21 cellular contexts compared by ENCODE assay signal in the genomic region with DNA sequence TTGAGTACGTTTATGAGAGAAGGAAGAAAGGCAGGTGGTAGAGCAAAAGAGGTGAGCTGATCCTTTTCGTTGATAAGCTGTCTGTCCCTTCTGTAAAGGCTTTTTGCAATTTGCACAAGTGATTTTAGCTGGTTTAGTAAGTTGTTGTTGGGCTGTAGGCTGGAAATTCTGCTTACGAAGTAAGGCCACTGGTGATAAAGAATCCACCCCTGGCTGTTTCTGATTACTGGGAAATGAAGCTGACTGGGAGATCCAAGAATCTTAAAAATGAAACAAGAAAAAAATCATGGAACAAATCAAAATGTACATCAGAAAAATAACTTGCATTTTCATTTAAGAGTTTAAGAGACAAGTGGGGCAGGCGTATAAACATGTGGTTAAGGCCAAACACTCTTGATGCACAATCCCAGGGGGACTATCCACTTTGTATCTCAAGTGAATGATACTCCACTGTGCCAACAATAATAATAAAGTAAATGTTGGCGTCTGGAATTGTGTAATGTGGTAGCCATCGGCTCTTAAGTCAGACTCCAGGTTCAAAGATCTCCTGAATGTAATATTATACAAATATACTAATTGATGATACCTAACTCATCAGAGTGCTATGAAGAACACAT. TPM values are rescaled to one million over a fixed set of nuclear protein-coding genes. Genes with fewer than 3 reads are reported as not detected.
DNase-seq lines count a peak whose midpoint lies in the region; ATAC-seq and TF ChIP-seq lines count a peak whose summit lies in the region.
"Had no signal": no experiment of that assay in that cellular context is flagged by ENCODE, and none has a peak within 500 bp of the region (broad histone marks: within the 10 kb centered on the region; RNA-seq: fewer than 3 reads in every experiment).

No MANE protein-coding gene starts in this region.

- no peak overlapping the region for H4K5ac ChIP-seq in H9 (ENCODE audit: insufficient read length, low read depth, low read length)

- TF ChIP-seq CTCF in right atrium auricular region (IDR thresholded peaks at IDR 0.05) (no peak), brain microvascular endothelial cell (IDR thresholded peaks at IDR 0.05; ENCODE audit: low read depth, low read length, missing control alignments) (no peak), H9 (conservative IDR thresholded peaks at IDR 0.05) (no peak)

- H3K56ac ChIP-seq in H9 (ENCODE audit: insufficient read length, low read depth, low read length): no peak overlapping the region

- H3K27ac ChIP-seq in right atrium auricular region (no peak overlapping the region), brain microvascular endothelial cell (no peak overlapping the region), right cardiac atrium (ENCODE audit: low read length) (no peak overlapping the region), H9 (ENCODE audit: insufficient read length, low read depth, low read length) (no peak overlapping the region)
- H3K27ac ChIP-seq: heart left ventricle, upper lobe of left lung had no signal

- H3K14ac ChIP-seq in H9 (ENCODE audit: insufficient read depth, low read length): no peak overlapping the region

- no peak overlapping the region for H3K18ac ChIP-seq in H9 (ENCODE audit: insufficient read length, low read depth, low read length)

- H3K27me3 ChIP-seq in right atrium auricular region: no peaks in the 10 kb centered on the region
- no peaks in the 10 kb centered on the region for H3K27me3 ChIP-seq in brain microvascular endothelial cell (replicated peaks)
- no peaks in the 10 kb centered on the region for H3K27me3 ChIP-seq in right cardiac atrium (ENCODE audit: control insufficient read depth, insufficient read depth)
- no peaks in the 10 kb centered on the region for H3K27me3 ChIP-seq in H9 (ENCODE audit: insufficient read depth, low read length)
- H3K27me3 ChIP-seq: heart left ventricle, upper lobe of left lung had no signal

- no peaks in the 10 kb centered on the region for H4K20me1 ChIP-seq in H9 (ENCODE audit: control insufficient read depth, insufficient read depth, insufficient read length)

- no peaks in the 10 kb centered on the region for H3K79me2 ChIP-seq in H9 (ENCODE audit: insufficient read depth, low read length)

- H2BK12ac ChIP-seq in H9 (ENCODE audit: insufficient read length, low read depth, low read length): no peak overlapping the region

- ATAC-seq in Right ventricle myocardium superior (ENCODE audit: poor library complexity) (peak; percentile 62), right cardiac atrium (peak; percentile 64 to 79), T-cell (replicated peaks in 1 of 4) (no peak)
- no peak for ATAC-seq in stimulated activated effector memory CD8-positive, alpha-beta T cell treated with anti-CD3 and anti-CD28 coated beads, Interleukin-12 subunit alpha, Interleukin-12 subunit beta, amount 100 ng/mL, for 72 hours
- ATAC-seq: stimulated activated memory B cell treated with anti-CD40 and anti-IgM and Interleukin-4, amounts not matched to agents 10 μg/mL and 1 μg/mL and 100 μg/mL, for 72 hours had no signal

- CTCF ChIA-PET in T-cell (lab: Charles Lee): no interaction called here

- in situ Hi-C loops in brain microvascular endothelial cell (cut with HindIII; ENCODE audit: low pct_ligation_motif_present, low sequenced_read_pairs): no loop called here

- no peak overlapping the region for H3K4ac ChIP-seq in H9 (ENCODE audit: low read depth, low read length)

- no peaks in the 10 kb centered on the region for H3K23me2 ChIP-seq in H9 (ENCODE audit: insufficient read length, low read depth, low read length, poor library complexity, severe bottlenecking)

- H3K4me2 ChIP-seq in H9 (ENCODE audit: insufficient read depth, insufficient read length, low read length): no peak overlapping the region

- 52% methylated on average over 6 of the region's 6 CpGs for WGBS in right cardiac atrium
- no CpG with 5 or more reads among the region's 6 CpGs for WGBS in H9 (ENCODE audit: extremely low coverage, insufficient read length, low lambda C conversion rate)

- H3K23ac ChIP-seq in H9 (ENCODE audit: insufficient read length, low read depth, low read length): no peak overlapping the region

- H3K79me1 ChIP-seq in H9 (ENCODE audit: insufficient read depth, low read depth, low read length, poor library complexity, severe bottlenecking): peaks cover 3% of the 10 kb centered on the region

- H2BK20ac ChIP-seq in H9 (ENCODE audit: low read depth, low read length, poor library complexity, severe bottlenecking): no peak overlapping the region

- no peaks in the 10 kb centered on the region for H3K9me3 Mint-ChIP-seq in stimulated activated effector memory CD8-positive, alpha-beta T cell treated with anti-CD3 and anti-CD28 coated beads, Interleukin-12 subunit alpha, Interleukin-12 subunit beta, amount 100 ng/mL, for 72 hours
- H3K9me3 Mint-ChIP-seq in H9: no peaks in the 10 kb centered on the region
- H3K9me3 Mint-ChIP-seq in T-cell: no peaks in the 10 kb centered on the region
- H3K9me3 Mint-ChIP-seq: activated naive CD8-positive, alpha-beta T cell treated with anti-CD3 and anti-CD28 coated beads, Interleukin-2, amount 10 ng/mL, durations not matched to agents 7 days and 5 days; HFFc6; stimulated activated memory B cell treated with anti-CD40 and anti-IgM and Interleukin-4, amounts not matched to agents 10 μg/mL and 1 μg/mL and 100 μg/mL, for 72 hours had no signal

- intact Hi-C loops in Right ventricle myocardium superior (cut with DNase I): no loop called here
- intact Hi-C loops in right cardiac atrium (cut with DNase I): no loop called here

- H2BK120ac ChIP-seq in H9 (ENCODE audit: low read depth, low read length, poor library complexity, severe bottlenecking): no peak overlapping the region

- no peak overlapping the region for H2BK15ac ChIP-seq in H9 (ENCODE audit: low read depth, low read length)

- DNase-seq in Right ventricle myocardium superior (no peak), right atrium auricular region (ENCODE audit: low spot score) (no peak), brain microvascular endothelial cell (peak; percentile 59), right cardiac atrium (no peak), HT-29 (ENCODE audit: low spot score) (no peak), H9 (no peak), T-cell (no peak)
- DNase-seq in stimulated activated effector memory CD8-positive, alpha-beta T cell treated with anti-CD3 and anti-CD28 coated beads, Interleukin-12 subunit alpha, Interleukin-12 subunit beta, amount 100 ng/mL, for 72 hours (ENCODE audit: low spot score in 2 of 2): no peak
- DNase-seq: activated CD4-positive, alpha-beta T cell treated with anti-CD3 and anti-CD28 coated beads, Interleukin-2, amount 50 U/mL, for 1 hour; activated naive CD8-positive, alpha-beta T cell treated with anti-CD3 and anti-CD28 coated beads, Interleukin-2, amount 10 ng/mL, durations not matched to agents 7 days and 5 days; activated T-cell treated with anti-CD3 and anti-CD28 coated beads, Interleukin-2, amount 50 U/mL, for 1 hour; heart left ventricle; HFFc6; islet precursor cell; KBM-7; NCI-H1417 treated with DMSO at 0.1 percent for 48 hours; nucleus accumbens; SIG-M5; upper lobe of left lung had no signal

- peaks cover 94% of the 10 kb centered on the region for H3K36me3 Mint-ChIP-seq in stimulated activated effector memory CD8-positive, alpha-beta T cell treated with anti-CD3 and anti-CD28 coated beads, Interleukin-12 subunit alpha, Interleukin-12 subunit beta, amount 100 ng/mL, for 72 hours
- H3K36me3 Mint-ChIP-seq in H9 (ENCODE audit: insufficient read depth in 1 of 3, low read depth in 3 of 3) (peaks cover 7 to 49% (median 47%) of the 10 kb centered on the region in 3 experiments), T-cell (peaks cover 39% of the 10 kb centered on the region)

- H3K36me3 ChIP-seq in right atrium auricular region: peaks cover 35% of the 10 kb centered on the region
- peaks cover 20% of the 10 kb centered on the region for H3K36me3 ChIP-seq in brain microvascular endothelial cell (replicated peaks)

- H3K4me1 Mint-ChIP-seq in stimulated activated effector memory CD8-positive, alpha-beta T cell treated with anti-CD3 and anti-CD28 coated beads, Interleukin-12 subunit alpha, Interleukin-12 subunit beta, amount 100 ng/mL, for 72 hours: peaks cover 6% of the 10 kb centered on the region
- no peaks in the 10 kb centered on the region for H3K4me1 Mint-ChIP-seq in H9
- peaks cover 6 to 10% (median 6%) of the 10 kb centered on the region in 3 donors for H3K4me1 Mint-ChIP-seq in T-cell
- H3K4me1 Mint-ChIP-seq: stimulated activated memory B cell treated with anti-CD40 and anti-IgM and Interleukin-4, amounts not matched to agents 10 μg/mL and 1 μg/mL and 100 μg/mL, for 72 hours had no signal

- no peak overlapping the region for H3K27ac Mint-ChIP-seq in stimulated activated effector memory CD8-positive, alpha-beta T cell treated with anti-CD3 and anti-CD28 coated beads, Interleukin-12 subunit alpha, Interleukin-12 subunit beta, amount 100 ng/mL, for 72 hours
- H3K27ac Mint-ChIP-seq in H9 (peak overlapping the region in 1 of 3 experiments; percentile 31; a peak in 1 of 7 replicates), T-cell (peak overlapping the region in 1 of 2 donors; percentile 3)
- H3K27ac Mint-ChIP-seq: activated naive CD8-positive, alpha-beta T cell treated with anti-CD3 and anti-CD28 coated beads, Interleukin-2, amount 10 ng/mL, durations not matched to agents 7 days and 5 days; HFFc6 had no signal

- POLR2A ChIA-PET in T-cell (lab: Charles Lee): interaction anchor here in 1 of 2 donors (0.8 kb wide), 1 partner anchor 10 kb away, joined by 3 read pairs; no protein-coding TSS in a partner anchor

- H3K27me3 Mint-ChIP-seq in H9 (ENCODE audit: low read depth): no peaks in the 10 kb centered on the region
- no peaks in the 10 kb centered on the region for H3K27me3 Mint-ChIP-seq in T-cell
- H3K27me3 Mint-ChIP-seq: activated naive CD8-positive, alpha-beta T cell treated with anti-CD3 and anti-CD28 coated beads, Interleukin-2, amount 10 ng/mL, durations not matched to agents 7 days and 5 days; stimulated activated memory B cell treated with anti-CD40 and anti-IgM and Interleukin-4, amounts not matched to agents 10 μg/mL and 1 μg/mL and 100 μg/mL, for 72 hours had no signal

- no peak overlapping the region for H2BK5ac ChIP-seq in H9 (ENCODE audit: insufficient read length, low read length)

- no peak overlapping the region for H2AFZ ChIP-seq in H9 (ENCODE audit: low read length)

- H4K8ac ChIP-seq in H9 (replicated peaks; ENCODE audit: insufficient read length, low read depth, low read length): no peak overlapping the region

- H3K4me1 ChIP-seq in right atrium auricular region (peaks cover 0 to 9% of the 10 kb centered on the region in 2 donors), right cardiac atrium (ENCODE audit: control insufficient read depth, insufficient read depth, low read length) (no peaks in the 10 kb centered on the region), H9 (ENCODE audit: insufficient read depth, low read length) (no peaks in the 10 kb centered on the region)
- H3K4me1 ChIP-seq: upper lobe of left lung had no signal

- H3K9me3 ChIP-seq in right atrium auricular region (no peaks in the 10 kb centered on the region), right cardiac atrium (ENCODE audit: control insufficient read depth, low read length) (no peaks in the 10 kb centered on the region), H9 (ENCODE audit: control insufficient read depth, low read depth, low read length) (no peaks in the 10 kb centered on the region)
- H3K9me3 ChIP-seq: heart left ventricle, upper lobe of left lung had no signal

- no peak overlapping the region for H4K91ac ChIP-seq in H9 (ENCODE audit: insufficient read length, low read depth, low read length)

- H3T11ph ChIP-seq in H9 (ENCODE audit: low read length): no peak overlapping the region

- no peak overlapping the region for H3K4me3 Mint-ChIP-seq in stimulated activated effector memory CD8-positive, alpha-beta T cell treated with anti-CD3 and anti-CD28 coated beads, Interleukin-12 subunit alpha, Interleukin-12 subunit beta, amount 100 ng/mL, for 72 hours
- H3K4me3 Mint-ChIP-seq in H9: no peak overlapping the region
- no peak overlapping the region for H3K4me3 Mint-ChIP-seq in T-cell
- H3K4me3 Mint-ChIP-seq: activated naive CD8-positive, alpha-beta T cell treated with anti-CD3 and anti-CD28 coated beads, Interleukin-2, amount 10 ng/mL, durations not matched to agents 7 days and 5 days; HFFc6; stimulated activated memory B cell treated with anti-CD40 and anti-IgM and Interleukin-4, amounts not matched to agents 10 μg/mL and 1 μg/mL and 100 μg/mL, for 72 hours had no signal

- no peak overlapping the region for H2AK5ac ChIP-seq in H9 (ENCODE audit: insufficient read length, low read length)

- H3K9ac ChIP-seq in H9 (ENCODE audit: extremely low read depth, insufficient read length, low read length): no peak overlapping the region

- no peak overlapping the region for H3K4me3 ChIP-seq in right atrium auricular region
- H3K4me3 ChIP-seq in brain microvascular endothelial cell (ENCODE audit: low read depth, low read length): no peak overlapping the region
- H3K4me3 ChIP-seq in right cardiac atrium (ENCODE audit: low read length): no peak overlapping the region
- H3K4me3 ChIP-seq: skin epidermis, upper lobe of left lung had no signal

RNA-seq across cellular contexts. Expression of a gene that starts 24.6 kb away (rescaled TPM):
- 6.5 TPM for total RNA-seq in Right ventricle myocardium superior
- total RNA-seq in right atrium auricular region: 10 to 100 TPM in 1 of 2 donors, 1 to 10 TPM in 1; 6.4 to 10.3 TPM
- total RNA-seq in right cardiac atrium: 10 to 100 TPM in 1 of 4 donors, 1 to 10 TPM in 3; 7.7 to 12.7 (median 8.5) TPM
- polyA plus RNA-seq in right cardiac atrium: 6.7 TPM
- total RNA-seq in HT-29 (2014; rRNA removed; shearing (Covaris generic)): 5.3 and 8.3 TPM in 2 replicates
- total RNA-seq in H9 (2021): 11.8 and 12.6 TPM in 2 replicates
- 10 to 100 TPM; 19.2 to 30.9 (median 23.0) TPM for total RNA-seq in T-cell

RNA-seq across cellular contexts. Expression of a gene that starts 56.1 kb away (rescaled TPM):
- total RNA-seq in Right ventricle myocardium superior: 22.2 TPM
- 10 to 100 TPM; 24.6 to 28.3 TPM for total RNA-seq in right atrium auricular region
- 10 to 100 TPM; 26.9 to 29.1 (median 28.5) TPM for total RNA-seq in right cardiac atrium
- 25.4 TPM for polyA plus RNA-seq in right cardiac atrium
- 105 and 107 TPM in 2 replicates for total RNA-seq in HT-29 (2014; rRNA removed; shearing (Covaris generic))
- 134 and 137 TPM in 2 replicates for total RNA-seq in H9 (2021)
- 10 to 100 TPM; 78.4 to 94.0 (median 87.2) TPM for total RNA-seq in T-cell

Comparison
In these comparisons a context has a peak if more than half of its experiments do, and no peak if none do; other contexts are left out.
1. ATAC-seq: peak in Right ventricle myocardium superior (single experiment) and right cardiac atrium (2 of 2); none in stimulated activated effector memory CD8-positive, alpha-beta T cell treated with anti-CD3 and anti-CD28 coated beads, Interleukin-12 subunit alpha, Interleukin-12 subunit beta, amount 100 ng/mL, for 72 hours (single experiment) and T-cell (0 of 4).